8 cellular contexts compared by ENCODE assay signal in the genomic region with DNA sequence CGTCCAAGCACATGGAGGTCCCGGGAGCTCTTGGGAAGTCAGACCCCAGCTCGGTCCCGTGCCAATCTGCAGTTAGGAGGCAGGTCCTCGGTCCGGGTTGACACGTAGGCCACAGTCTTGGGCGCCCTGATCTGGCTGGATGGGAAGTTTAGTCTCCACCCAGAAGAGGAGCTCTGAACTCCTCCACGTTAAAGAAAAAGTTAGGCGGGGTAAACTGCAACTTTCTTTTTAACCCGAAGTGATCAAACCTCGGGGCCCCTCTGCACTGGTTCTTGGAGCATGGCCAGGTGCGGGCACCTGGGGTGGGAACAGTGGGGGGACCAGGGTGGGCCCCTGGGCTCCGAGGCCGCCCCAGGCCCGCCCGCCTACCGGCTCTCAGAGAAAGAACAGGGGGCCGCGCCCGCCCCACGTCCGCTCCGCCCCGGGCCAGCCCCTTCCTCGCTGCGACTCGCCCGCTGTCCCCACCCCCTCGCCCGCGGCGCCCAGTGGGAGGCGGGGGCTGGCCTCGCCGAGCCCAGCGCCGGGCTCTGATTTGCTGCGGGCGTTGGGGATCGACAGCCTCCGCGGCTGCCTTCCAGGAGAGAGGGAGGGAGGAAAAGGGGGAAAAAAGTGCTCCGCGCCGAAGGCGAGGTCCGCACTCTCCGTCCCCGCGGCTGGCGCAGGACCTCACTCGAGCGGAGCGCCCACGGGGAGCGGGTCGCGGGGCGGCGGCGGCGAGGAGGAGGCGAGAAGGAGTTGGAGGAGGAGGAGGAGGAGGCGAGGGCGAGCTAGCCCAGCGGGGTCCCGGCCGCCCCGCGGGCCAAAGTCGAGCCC. TPM values are rescaled to one million over a fixed set of nuclear protein-coding genes. Genes with fewer than 3 reads are reported as not detected.
DNase-seq lines count a peak whose midpoint lies in the region; ATAC-seq lines count a peak whose summit lies in the region.

A gene (plus strand): TSS at position 631 of the 813 bp plus-strand sequence. CDS start 385 bp downstream, outside the sequence.

- no peaks in the 10 kb centered on the region for H3K36me3 ChIP-seq in CD8-positive, alpha-beta memory T cell (ENCODE audit: insufficient read depth, low read length)
- H3K36me3 ChIP-seq in naive thymus-derived CD4-positive, alpha-beta T cell (ENCODE audit: control insufficient read depth in 2 of 3, insufficient read depth in 3 of 3, low read length in 3 of 3): no peaks in the 10 kb centered on the region

- DNase-seq in CD8-positive, alpha-beta memory T cell: peak in 3 of 5 donors; percentile 33 to 66 (median 40)
- DNase-seq in NCI-H2171 treated with DMSO at 0.1 percent for 48 hours (lab: John Stamatoyannopoulos, UW): peak; percentile 88
- peak; percentile 40 to 43 for DNase-seq in activated T-cell treated with anti-CD3 and anti-CD28 coated beads, Interleukin-2, amount 50 U/mL, for 72 hours
- peak; percentile 80 for DNase-seq in fibroblast of the conjunctiva (ENCODE audit: low read depth)
- DNase-seq in naive thymus-derived CD4-positive, alpha-beta T cell: peak in 8 of 9 donors; percentile 10 to 55 (median 39)
- peak in 1 of 2 donors; percentile 42 for DNase-seq in stimulated activated effector memory CD8-positive, alpha-beta T cell treated with anti-CD3 and anti-CD28 coated beads, Interleukin-12 subunit alpha, Interleukin-12 subunit beta, amount 100 ng/mL, for 72 hours (ENCODE audit: low spot score in 2 of 2)

- peaks cover 2 to 25% of the 10 kb centered on the region in 2 donors for H3K27me3 Mint-ChIP-seq in CD8-positive, alpha-beta memory T cell
- H3K27me3 Mint-ChIP-seq in activated T-cell treated with anti-CD3 and anti-CD28 coated beads, Interleukin-2, amount 50 U/mL, for 72 hours (ENCODE audit: low read depth): peaks cover 17% of the 10 kb centered on the region
- H3K27me3 Mint-ChIP-seq in naive thymus-derived CD4-positive, alpha-beta T cell: peaks cover 7 to 35% (median 12%) of the 10 kb centered on the region in 5 donors

- peak within 1 kb of the TSS in 6 of 7 donors; percentile 37 to 75 (median 70) for H3K4me3 Mint-ChIP-seq in CD8-positive, alpha-beta memory T cell
- H3K4me3 Mint-ChIP-seq in activated T-cell treated with anti-CD3 and anti-CD28 coated beads, Interleukin-2, amount 50 U/mL, for 72 hours: peak within 1 kb of the TSS; percentile 51 to 62
- H3K4me3 Mint-ChIP-seq in naive thymus-derived CD4-positive, alpha-beta T cell: peak within 1 kb of the TSS in 9 of 10 donors; percentile 42 to 78 (median 70)
- H3K4me3 Mint-ChIP-seq in stimulated activated effector memory CD8-positive, alpha-beta T cell treated with anti-CD3 and anti-CD28 coated beads, Interleukin-12 subunit alpha, Interleukin-12 subunit beta, amount 100 ng/mL, for 72 hours: peak within 1 kb of the TSS; percentile 60

- CTCF ChIA-PET in CD8-positive, alpha-beta memory T cell (lab: Charles Lee): no interaction called here
- CTCF ChIA-PET in naive thymus-derived CD4-positive, alpha-beta T cell (lab: Charles Lee): no interaction called here

- no peaks in the 10 kb centered on the region for H3K4me1 ChIP-seq in CD8-positive, alpha-beta memory T cell (ENCODE audit: insufficient read depth, low read length)
- no peaks in the 10 kb centered on the region for H3K4me1 ChIP-seq in naive thymus-derived CD4-positive, alpha-beta T cell (ENCODE audit: control insufficient read depth in 2 of 2, insufficient read depth in 2 of 2, low read length in 2 of 2)

- peak within 1 kb of the TSS in 1 of 8 donors; percentile 58 for H3K27ac Mint-ChIP-seq in CD8-positive, alpha-beta memory T cell
- H3K27ac Mint-ChIP-seq in activated T-cell treated with anti-CD3 and anti-CD28 coated beads, Interleukin-2, amount 50 U/mL, for 72 hours: no peak within 1 kb of the TSS
- no peak within 1 kb of the TSS for H3K27ac Mint-ChIP-seq in naive thymus-derived CD4-positive, alpha-beta T cell
- no peak within 1 kb of the TSS for H3K27ac Mint-ChIP-seq in stimulated activated effector memory CD8-positive, alpha-beta T cell treated with anti-CD3 and anti-CD28 coated beads, Interleukin-12 subunit alpha, Interleukin-12 subunit beta, amount 100 ng/mL, for 72 hours

- no peak within 1 kb of the TSS for H3K4me3 ChIP-seq in CD8-positive, alpha-beta memory T cell (ENCODE audit: low read length)
- H3K4me3 ChIP-seq in naive thymus-derived CD4-positive, alpha-beta T cell (ENCODE audit: low read length): peak within 1 kb of the TSS; percentile 35

- H3K9me3 Mint-ChIP-seq in CD8-positive, alpha-beta memory T cell: no peaks in the 10 kb centered on the region
- no peaks in the 10 kb centered on the region for H3K9me3 Mint-ChIP-seq in activated T-cell treated with anti-CD3 and anti-CD28 coated beads, Interleukin-2, amount 50 U/mL, for 72 hours
- peaks cover 0 to 2% (median 0%) of the 10 kb centered on the region in 11 donors for H3K9me3 Mint-ChIP-seq in naive thymus-derived CD4-positive, alpha-beta T cell
- no peaks in the 10 kb centered on the region for H3K9me3 Mint-ChIP-seq in stimulated activated effector memory CD8-positive, alpha-beta T cell treated with anti-CD3 and anti-CD28 coated beads, Interleukin-12 subunit alpha, Interleukin-12 subunit beta, amount 100 ng/mL, for 72 hours

- H3K36me3 Mint-ChIP-seq in CD8-positive, alpha-beta memory T cell: no peaks in the 10 kb centered on the region
- no peaks in the 10 kb centered on the region for H3K36me3 Mint-ChIP-seq in activated T-cell treated with anti-CD3 and anti-CD28 coated beads, Interleukin-2, amount 50 U/mL, for 72 hours (ENCODE audit: insufficient read depth in 2 of 2)
- H3K36me3 Mint-ChIP-seq in naive thymus-derived CD4-positive, alpha-beta T cell: no peaks in the 10 kb centered on the region
- H3K36me3 Mint-ChIP-seq in stimulated activated effector memory CD8-positive, alpha-beta T cell treated with anti-CD3 and anti-CD28 coated beads, Interleukin-12 subunit alpha, Interleukin-12 subunit beta, amount 100 ng/mL, for 72 hours: no peaks in the 10 kb centered on the region

- no peaks in the 10 kb centered on the region for H3K27me3 ChIP-seq in CD8-positive, alpha-beta memory T cell (ENCODE audit: insufficient read depth, low read length, poor library complexity, severe bottlenecking)
- H3K27me3 ChIP-seq in naive thymus-derived CD4-positive, alpha-beta T cell (ENCODE audit: control insufficient read depth in 2 of 2, insufficient read depth in 2 of 2, low read length in 2 of 2): no peaks in the 10 kb centered on the region

- H3K27ac ChIP-seq in CD8-positive, alpha-beta memory T cell (ENCODE audit: low read depth, low read length): no peak within 1 kb of the TSS
- no peak within 1 kb of the TSS for H3K27ac ChIP-seq in naive thymus-derived CD4-positive, alpha-beta T cell (ENCODE audit: low read depth, low read length)

- intact Hi-C loops in naive thymus-derived CD4-positive, alpha-beta T cell (cut with micrococcal nuclease): loop anchor here in 1 of 2 donors (10.0 kb wide), 1 partner anchor 1193 kb away; no protein-coding TSS in a partner anchor

- POLR2A ChIA-PET in CD8-positive, alpha-beta memory T cell (lab: Charles Lee): no interaction called here
- POLR2A ChIA-PET in naive thymus-derived CD4-positive, alpha-beta T cell (lab: Charles Lee): no interaction called here

- H3K4me1 Mint-ChIP-seq in CD8-positive, alpha-beta memory T cell: peaks cover 0 to 5% (median 2%) of the 10 kb centered on the region in 3 donors
- no peaks in the 10 kb centered on the region for H3K4me1 Mint-ChIP-seq in activated T-cell treated with anti-CD3 and anti-CD28 coated beads, Interleukin-2, amount 50 U/mL, for 72 hours (ENCODE audit: low read depth)
- peaks cover 0 to 6% (median 0%) of the 10 kb centered on the region in 7 donors for H3K4me1 Mint-ChIP-seq in naive thymus-derived CD4-positive, alpha-beta T cell
- H3K4me1 Mint-ChIP-seq in stimulated activated effector memory CD8-positive, alpha-beta T cell treated with anti-CD3 and anti-CD28 coated beads, Interleukin-12 subunit alpha, Interleukin-12 subunit beta, amount 100 ng/mL, for 72 hours: peaks cover 22% of the 10 kb centered on the region

- H3K9me3 ChIP-seq in CD8-positive, alpha-beta memory T cell (ENCODE audit: low read length): no peaks in the 10 kb centered on the region
- no peaks in the 10 kb centered on the region for H3K9me3 ChIP-seq in naive thymus-derived CD4-positive, alpha-beta T cell (ENCODE audit: control insufficient read depth in 2 of 3, low read length in 3 of 3)

- peak; percentile 77 to 80 for ATAC-seq in activated T-cell treated with anti-CD3 and anti-CD28 coated beads, Interleukin-2, amount 50 U/mL, for 72 hours (replicated peaks in 1 of 2)
- peak; percentile 88 for ATAC-seq in naive thymus-derived CD4-positive, alpha-beta T cell
- ATAC-seq in stimulated activated effector memory CD8-positive, alpha-beta T cell treated with anti-CD3 and anti-CD28 coated beads, Interleukin-12 subunit alpha, Interleukin-12 subunit beta, amount 100 ng/mL, for 72 hours: peak; percentile 84
- ATAC-seq in HG02588 (IDR thresholded peaks at IDR 0.05; ENCODE audit: unreplicated experiment): no peak
- ATAC-seq in HG03175 (IDR thresholded peaks at IDR 0.05; ENCODE audit: unreplicated experiment): no peak

RNA-seq across cellular contexts. Expression of the gene that starts here (rescaled TPM):
- total RNA-seq in CD8-positive, alpha-beta memory T cell: under 1 TPM; 0.02 to 0.13 TPM
- 0.43 TPM for polyA plus RNA-seq in CD8-positive, alpha-beta memory T cell
- total RNA-seq in activated T-cell treated with anti-CD3 and anti-CD28 coated beads, Interleukin-2, amount 50 U/mL, for 72 hours: under 1 TPM in 1 of 2 donors, not detected in 1; 0.49 TPM
- total RNA-seq in naive thymus-derived CD4-positive, alpha-beta T cell: under 1 TPM; 0.16 to 0.56 (median 0.24) TPM
- polyA plus RNA-seq in naive thymus-derived CD4-positive, alpha-beta T cell: not detected

Comparison
In these comparisons a context has a peak if more than half of its experiments do, and no peak if none do; other contexts are left out.
1. Peak in DNase-seq in CD8-positive, alpha-beta memory T cell; RNA of the gene not detected or under 1 TPM.
2. Peak in DNase-seq and ATAC-seq in activated T-cell treated with anti-CD3 and anti-CD28 coated beads, Interleukin-2, amount 50 U/mL, for 72 hours; RNA of the gene not detected or under 1 TPM.
3. Peak in DNase-seq, ATAC-seq and H3K4me3 ChIP-seq in naive thymus-derived CD4-positive, alpha-beta T cell; RNA of the gene not detected or under 1 TPM.